11 cellular contexts compared by ENCODE assay signal in genomic region chr14:68397827-68398226, GRCh38.
DNase-seq lines count a peak whose midpoint lies in the region; ATAC-seq and TF ChIP-seq lines count a peak whose summit lies in the region.
"Had no signal": no experiment of that assay in that cellular context is flagged by ENCODE, and none has a peak within 500 bp of the region (broad histone marks: within the 10 kb centered on the region; RNA-seq: fewer than 3 reads in every experiment).

No MANE protein-coding gene starts in this region.

- no peak overlapping the region for H3K23ac ChIP-seq in trophoblast cell (ENCODE audit: low read length)

- H3K4me1 ChIP-seq in BLaER1, result peaks cover 92% of the 10 kb centered on the region
- peaks cover 6 to 89% (median 38%) of the 10 kb centered on the region in 3 donors for H3K4me1 ChIP-seq in esophagus squamous epithelium
- H3K4me1 ChIP-seq in trophoblast cell (ENCODE audit: control insufficient read depth in 1 of 2, insufficient read depth in 2 of 2, low read length in 2 of 2), result peaks cover 23 to 34% of the 10 kb centered on the region in 2 experiments

- peak overlapping the region; percentile 98 for H2BK5ac ChIP-seq in trophoblast cell (ENCODE audit: low read depth, low read length, poor library complexity)

- DNase-seq in RPMI7951 (ENCODE audit: low read depth) (peak; percentile 96), esophagus squamous epithelium (lab: John Stamatoyannopoulos, UW) (no peak), trophoblast cell (peak in 1 of 2 donors; percentile 44), NCI-H2107 (lab: John Stamatoyannopoulos, UW) (no peak), NCI-H446 treated with DMSO at 0.1 percent for 48 hours (lab: John Stamatoyannopoulos, UW) (no peak)
- DNase-seq: activated CD4-positive, alpha-beta T cell treated with anti-CD3 and anti-CD28 coated beads, Interleukin-2, amount 50 U/mL, for 48 hours; COR-L47; SHP77 treated with DMSO at 0.1 percent for 48 hours had no signal

- peaks cover 7% of the 10 kb centered on the region for H3K79me2 ChIP-seq in trophoblast cell (ENCODE audit: control insufficient read depth, insufficient read depth, low read length, poor library complexity)

- H4K8ac ChIP-seq in trophoblast cell (ENCODE audit: low read depth, low read length), result peak overlapping the region; percentile 27

- no peak overlapping the region for H2AFZ ChIP-seq in trophoblast cell (ENCODE audit: insufficient read depth, low read length, poor library complexity)

- no peak overlapping the region for H2AK5ac ChIP-seq in trophoblast cell (ENCODE audit: low read length)

- H3K4ac ChIP-seq in trophoblast cell (ENCODE audit: low read depth, low read length), result no peak overlapping the region

- H3K18ac ChIP-seq in trophoblast cell (ENCODE audit: low read length), result no peak overlapping the region

- 64 to 68% methylated on average over 3 to 4 of the region's 4 CpGs for WGBS in esophagus squamous epithelium, 2 donors
- WGBS in trophoblast cell (ENCODE audit: extremely low coverage, insufficient coverage, insufficient read length), result no CpG with 5 or more reads among the region's 4 CpGs

- no peaks in the 10 kb centered on the region for H3K27me3 ChIP-seq in BLaER1
- H3K27me3 ChIP-seq in esophagus squamous epithelium, result no peaks in the 10 kb centered on the region
- no peaks in the 10 kb centered on the region for H3K27me3 ChIP-seq in trophoblast cell (ENCODE audit: insufficient read depth, low read length)

- H3K9ac ChIP-seq in BLaER1 (peak overlapping the region; percentile 44; the same call in 1 of the 2 replicates), trophoblast cell (ENCODE audit: low read length) (no peak overlapping the region)

- H4K12ac ChIP-seq in trophoblast cell (ENCODE audit: low read depth, low read length), result no peak overlapping the region

- H2BK12ac ChIP-seq in trophoblast cell (ENCODE audit: low read length), result peak overlapping the region; percentile 94

- H3K27ac ChIP-seq in BLaER1 (peak overlapping the region; percentile 96), esophagus squamous epithelium (peak overlapping the region in 3 of 4 donors; percentile 39 to 68 (median 67)), trophoblast cell (ENCODE audit: low read depth, low read length) (peak overlapping the region; percentile 89)

- intact Hi-C loops in esophagus squamous epithelium (cut with DNase I), result no loop called here

- H3K9me3 ChIP-seq in BLaER1, result no peaks in the 10 kb centered on the region
- no peaks in the 10 kb centered on the region for H3K9me3 ChIP-seq in esophagus squamous epithelium
- no peaks in the 10 kb centered on the region for H3K9me3 ChIP-seq in trophoblast cell (ENCODE audit: insufficient read depth, low read depth, low read length)

- peak overlapping the region; percentile 96 for H3K14ac ChIP-seq in trophoblast cell (ENCODE audit: low read length)

- peak overlapping the region; percentile 94 for H2BK120ac ChIP-seq in trophoblast cell (ENCODE audit: insufficient read depth, low read length, poor library complexity)

- H3K4me3 ChIP-seq in BLaER1 (no peak overlapping the region), esophagus squamous epithelium (no peak overlapping the region), trophoblast cell (ENCODE audit: low read depth, low read length) (no peak overlapping the region)

- H4K20me1 ChIP-seq in BLaER1, result no peaks in the 10 kb centered on the region

- peak overlapping the region; percentile 99 for H4K91ac ChIP-seq in trophoblast cell (ENCODE audit: low read depth, low read length)

- H3K36me3 ChIP-seq in BLaER1 (no peaks in the 10 kb centered on the region), esophagus squamous epithelium (no peaks in the 10 kb centered on the region), trophoblast cell (ENCODE audit: control insufficient read depth in 1 of 2, insufficient read depth in 2 of 2, low read length in 2 of 2) (no peaks in the 10 kb centered on the region)

- H3K4me2 ChIP-seq in BLaER1 (peak overlapping the region; percentile 82), trophoblast cell (ENCODE audit: low read length) (no peak overlapping the region)

- no peak for TF ChIP-seq CTCF in esophagus squamous epithelium (IDR thresholded peaks at IDR 0.05)

- peaks cover 39% of the 10 kb centered on the region for H3K79me1 ChIP-seq in trophoblast cell (ENCODE audit: low read length)

- TF ChIP-seq POLR2A in esophagus squamous epithelium (IDR thresholded peaks at IDR 0.05), result no peak

- ATAC-seq in GM21447 (IDR thresholded peaks at IDR 0.05; ENCODE audit: unreplicated experiment), result no peak
- no peak for ATAC-seq in HG02763 (IDR thresholded peaks at IDR 0.05; ENCODE audit: unreplicated experiment)
